ENCODE assay signal across 22 cellular contexts in the genomic region with DNA sequence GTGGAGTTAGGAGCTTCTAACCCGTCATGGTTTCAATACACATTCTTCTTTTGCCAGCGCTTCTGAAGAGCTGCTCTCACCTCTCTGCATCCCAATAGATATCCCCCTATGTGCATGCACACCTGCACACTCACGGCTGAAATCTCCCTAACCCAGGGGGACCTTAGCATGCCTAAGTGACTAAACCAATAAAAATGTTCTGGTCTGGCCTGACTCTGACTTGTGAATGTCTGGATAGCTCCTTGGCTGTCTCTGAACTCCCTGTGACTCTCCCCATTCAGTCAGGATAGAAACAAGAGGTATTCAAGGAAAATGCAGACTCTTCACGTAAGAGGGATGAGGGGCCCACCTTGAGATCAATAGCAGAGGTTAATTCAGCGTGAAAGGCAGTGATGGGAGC. TPM values are rescaled to one million over a fixed set of nuclear protein-coding genes. Genes with fewer than 3 reads are reported as not detected.
A peak's percentile ranks its signal among the peaks of the same experiment; 100 is the strongest.
DNase-seq lines count a peak whose midpoint lies in the region; ATAC-seq, FAIRE-seq and TF ChIP-seq lines count a peak whose summit lies in the region.
"Had no signal": no experiment of that assay in that cellular context is flagged by ENCODE, and none has a peak within 500 bp of the region (broad histone marks: within the 10 kb centered on the region; RNA-seq: fewer than 3 reads in every experiment).

No MANE protein-coding gene starts in this region.

- H3K4me1 Mint-ChIP-seq in activated CD4-positive, alpha-beta T cell treated with anti-CD3 and anti-CD28 coated beads, Interleukin-2, amount 10 ng/mL, durations not matched to agents 24 days and 14 days, result peaks cover 38% of the 10 kb centered on the region
- H3K4me1 Mint-ChIP-seq in astrocyte (ENCODE audit: low read depth, unreplicated experiment), result peaks cover 47% of the 10 kb centered on the region
- peaks cover 62 to 79% of the 10 kb centered on the region in 2 donors for H3K4me1 Mint-ChIP-seq in natural killer cell treated with Interleukin-12 subunit alpha and Interleukin-12 subunit beta and Interleukin-15 and Interleukin-18, amount 100 ng/mL, for 72 hours (ENCODE audit: low read depth in 2 of 2)

- H3K9me3 Mint-ChIP-seq in activated CD4-positive, alpha-beta T cell treated with anti-CD3 and anti-CD28 coated beads, Interleukin-2, amount 10 ng/mL, durations not matched to agents 24 days and 14 days, result no peaks in the 10 kb centered on the region
- peaks cover 5% of the 10 kb centered on the region for H3K9me3 Mint-ChIP-seq in astrocyte (ENCODE audit: unreplicated experiment)
- no peaks in the 10 kb centered on the region for H3K9me3 Mint-ChIP-seq in natural killer cell treated with Interleukin-12 subunit alpha and Interleukin-12 subunit beta and Interleukin-15 and Interleukin-18, amount 100 ng/mL, for 72 hours
- H3K9me3 Mint-ChIP-seq: mesothelial cell of epicardium had no signal

- no peaks in the 10 kb centered on the region for H3F3A ChIP-seq in PC-3 (ENCODE audit: low read length, unreplicated experiment)
- H3F3A ChIP-seq in smooth muscle cell (ENCODE audit: low read depth), result no peaks in the 10 kb centered on the region

- no peak for TF ChIP-seq CTCF in PC-3 (conservative IDR thresholded peaks at IDR 0.05; ENCODE audit: low read depth, low read length)
- no peak for TF ChIP-seq CTCF in astrocyte (IDR thresholded peaks at IDR 0.05; ENCODE audit: insufficient read depth, low read depth, low read length)
- no peak for TF ChIP-seq CTCF in smooth muscle cell (IDR thresholded peaks at IDR 0.05; ENCODE audit: borderline replicate concordance, insufficient read depth, poor library complexity, severe bottlenecking)

- H3K79me2 ChIP-seq in PC-3 (ENCODE audit: low read length) (peaks cover 28% of the 10 kb centered on the region), astrocyte (ENCODE audit: insufficient read depth, low read length) (peaks cover 26% of the 10 kb centered on the region), smooth muscle cell (ENCODE audit: low read depth) (no peaks in the 10 kb centered on the region)

- 66% methylated on average over 5 of the region's 5 CpGs for WGBS in smooth muscle cell (ENCODE audit: low lambda C conversion rate)

- POLR2A ChIA-PET in PC-3 (lab: Charles Lee; ENCODE audit: unreplicated experiment), result no interaction called here

- no peak overlapping the region for H2AFZ ChIP-seq in PC-3 (ENCODE audit: low read length)
- no peak overlapping the region for H2AFZ ChIP-seq in astrocyte (ENCODE audit: low read depth, low read length)
- no peak overlapping the region for H2AFZ ChIP-seq in smooth muscle cell (ENCODE audit: low read depth)

- ATAC-seq in PC-3 (peak; percentile 31), GM21737 (IDR thresholded peaks at IDR 0.05; ENCODE audit: unreplicated experiment) (no peak), HG03432 (IDR thresholded peaks at IDR 0.05; ENCODE audit: unreplicated experiment) (no peak)
- ATAC-seq in natural killer cell treated with Interleukin-12 subunit alpha and Interleukin-12 subunit beta and Interleukin-15 and Interleukin-18, amount 100 ng/mL, for 72 hours, result no peak
- ATAC-seq: A549, right lobe of liver had no signal

- H3K27me3 Mint-ChIP-seq in activated CD4-positive, alpha-beta T cell treated with anti-CD3 and anti-CD28 coated beads, Interleukin-2, amount 10 ng/mL, durations not matched to agents 24 days and 14 days, result no peaks in the 10 kb centered on the region
- H3K27me3 Mint-ChIP-seq in astrocyte (ENCODE audit: low read depth, unreplicated experiment), result peaks cover 28% of the 10 kb centered on the region
- H3K27me3 Mint-ChIP-seq in natural killer cell treated with Interleukin-12 subunit alpha and Interleukin-12 subunit beta and Interleukin-15 and Interleukin-18, amount 100 ng/mL, for 72 hours, result no peaks in the 10 kb centered on the region

- CTCF ChIA-PET in PC-3 (lab: Charles Lee), result interaction anchor here (0.6 to 1.3 kb wide), 4 partner anchors 10 to 74 kb away, joined by 3 to 5 read pairs (median 4); no protein-coding TSS in a partner anchor

- H3K4me3 ChIP-seq in PC-3 (ENCODE audit: low read length) (no peak overlapping the region), astrocyte (ENCODE audit: insufficient read depth, low read depth, low read length) (no peak overlapping the region), smooth muscle cell (no peak overlapping the region)
- H3K4me3 ChIP-seq: A549, right lobe of liver, tibial nerve had no signal

- BruUV-seq in PC-3 (replicated peaks; lab: Mats Ljungman, UMichigan), result no TSS peak

- no peaks in the 10 kb centered on the region for H3K36me3 ChIP-seq in PC-3 (ENCODE audit: low read depth, low read length)
- no peaks in the 10 kb centered on the region for H3K36me3 ChIP-seq in astrocyte (ENCODE audit: insufficient read depth, low read length)
- H3K36me3 ChIP-seq in smooth muscle cell (ENCODE audit: low read depth), result no peaks in the 10 kb centered on the region
- H3K36me3 ChIP-seq: right lobe of liver, tibial nerve had no signal

- H3K9ac ChIP-seq in PC-3 (ENCODE audit: low read length) (no peak overlapping the region), astrocyte (ENCODE audit: low read length) (no peak overlapping the region), smooth muscle cell (ENCODE audit: low read depth) (no peak overlapping the region)

- no peak for FAIRE-seq in astrocyte (lab: Jason Lieb, UNC)
- FAIRE-seq: A549, H1, HTR-8/SVneo had no signal

- H3K4me1 ChIP-seq in PC-3 (ENCODE audit: insufficient read depth, low read length) (peaks cover 53% of the 10 kb centered on the region), astrocyte (ENCODE audit: insufficient read depth, low read length) (peaks cover 11% of the 10 kb centered on the region), smooth muscle cell (ENCODE audit: low read depth) (peaks cover 9% of the 10 kb centered on the region)
- H3K4me1 ChIP-seq: A549 had no signal

- no peaks in the 10 kb centered on the region for H3K9me2 ChIP-seq in PC-3 (replicated peaks; ENCODE audit: low read length)

- H3K4me2 ChIP-seq in PC-3 (ENCODE audit: low read length) (peak overlapping the region; percentile 20), astrocyte (ENCODE audit: low read length) (no peak overlapping the region), smooth muscle cell (no peak overlapping the region)
- H3K4me2 ChIP-seq: A549 had no signal

- H3K4me3 Mint-ChIP-seq in activated CD4-positive, alpha-beta T cell treated with anti-CD3 and anti-CD28 coated beads, Interleukin-2, amount 10 ng/mL, durations not matched to agents 24 days and 14 days, result peak overlapping the region; percentile 100
- H3K4me3 Mint-ChIP-seq in astrocyte (ENCODE audit: unreplicated experiment), result no peak overlapping the region
- no peak overlapping the region for H3K4me3 Mint-ChIP-seq in natural killer cell treated with Interleukin-12 subunit alpha and Interleukin-12 subunit beta and Interleukin-15 and Interleukin-18, amount 100 ng/mL, for 72 hours
- H3K4me3 Mint-ChIP-seq: mesothelial cell of epicardium had no signal

- peaks cover 86% of the 10 kb centered on the region for H3K36me3 Mint-ChIP-seq in activated CD4-positive, alpha-beta T cell treated with anti-CD3 and anti-CD28 coated beads, Interleukin-2, amount 10 ng/mL, durations not matched to agents 24 days and 14 days (ENCODE audit: low read depth)
- no peaks in the 10 kb centered on the region for H3K36me3 Mint-ChIP-seq in astrocyte (ENCODE audit: low read depth, unreplicated experiment)
- H3K36me3 Mint-ChIP-seq in natural killer cell treated with Interleukin-12 subunit alpha and Interleukin-12 subunit beta and Interleukin-15 and Interleukin-18, amount 100 ng/mL, for 72 hours, result peaks cover 16% of the 10 kb centered on the region
- H3K36me3 Mint-ChIP-seq: mesothelial cell of epicardium had no signal

- peak overlapping the region; percentile 99 for H3K27ac Mint-ChIP-seq in activated CD4-positive, alpha-beta T cell treated with anti-CD3 and anti-CD28 coated beads, Interleukin-2, amount 10 ng/mL, durations not matched to agents 24 days and 14 days
- peak overlapping the region; percentile 70 for H3K27ac Mint-ChIP-seq in astrocyte (ENCODE audit: unreplicated experiment)
- H3K27ac Mint-ChIP-seq in natural killer cell treated with Interleukin-12 subunit alpha and Interleukin-12 subunit beta and Interleukin-15 and Interleukin-18, amount 100 ng/mL, for 72 hours, result peak overlapping the region; percentile 94 to 97
- H3K27ac Mint-ChIP-seq: mesothelial cell of epicardium had no signal

- H3K27ac ChIP-seq in PC-3 (ENCODE audit: low read length) (peak overlapping the region; percentile 67), astrocyte (ENCODE audit: low read depth, low read length) (no peak overlapping the region), smooth muscle cell (ENCODE audit: low read depth) (no peak overlapping the region)
- H3K27ac ChIP-seq: A549, right lobe of liver, tibial nerve had no signal

- no peaks in the 10 kb centered on the region for H3K27me3 ChIP-seq in PC-3 (ENCODE audit: low read length)
- H3K27me3 ChIP-seq in astrocyte (ENCODE audit: insufficient read depth, low read length), result peaks cover 3% of the 10 kb centered on the region
- H3K27me3 ChIP-seq in smooth muscle cell (ENCODE audit: low read depth), result peaks cover 50% of the 10 kb centered on the region

- intact Hi-C loops in activated CD4-positive, alpha-beta T cell treated with anti-CD3 and anti-CD28 coated beads, Interleukin-2, amount 10 ng/mL, durations not matched to agents 24 days and 14 days (cut with micrococcal nuclease), result no loop called here
- intact Hi-C loops in PC-3 (cut with micrococcal nuclease), result no loop called here

- no peak for DNase-seq in activated CD4-positive, alpha-beta T cell treated with anti-CD3 and anti-CD28 coated beads, Interleukin-2, amount 10 ng/mL, durations not matched to agents 24 days and 14 days
- DNase-seq in activated CD4-positive, alpha-beta T cell treated with anti-CD3 and anti-CD28 coated beads, Interleukin-2, amount 50 U/mL, for 48 hours, result no peak
- DNase-seq in PC-3 (peak; percentile 78), astrocyte (ENCODE audit: low read depth) (peak; percentile 64), smooth muscle cell (lab: John Stamatoyannopoulos, UW; ENCODE audit: unreplicated experiment) (no peak)
- no peak for DNase-seq in natural killer cell treated with Interleukin-12 subunit alpha and Interleukin-12 subunit beta and Interleukin-15 and Interleukin-18, amount 100 ng/mL, for 72 hours (ENCODE audit: low spot score)
- DNase-seq: amygdala; cortex of kidney; erythroblast; NCI-H187 treated with DMSO at 0.1 percent for 48 hours; NCI-H510A treated with DMSO at 0.1 percent for 48 hours; nucleus accumbens; right lobe of liver; stimulated activated CD4-positive, alpha-beta T cell treated with anti-CD3 and anti-CD28 coated beads, Interleukin-2, amount 100 ng/mL, for 24 hours had no signal

- H3K9me3 ChIP-seq in PC-3 (ENCODE audit: low read length), result no peaks in the 10 kb centered on the region
- H3K9me3 ChIP-seq in astrocyte (ENCODE audit: insufficient read depth, low read depth, low read length), result no peaks in the 10 kb centered on the region
- no peaks in the 10 kb centered on the region for H3K9me3 ChIP-seq in smooth muscle cell (replicated peaks; ENCODE audit: low read depth)
- H3K9me3 ChIP-seq: A549, right lobe of liver, tibial nerve had no signal

- H4K20me1 ChIP-seq in PC-3 (ENCODE audit: low read length) (no peaks in the 10 kb centered on the region), astrocyte (ENCODE audit: insufficient read depth, low read length) (no peaks in the 10 kb centered on the region), smooth muscle cell (ENCODE audit: low read depth) (no peaks in the 10 kb centered on the region)

RNA-seq across cellular contexts. Expression of gene PRSS2, which starts 22.4 kb away (rescaled TPM):
- not detected in 2 replicates for total RNA-seq in activated CD4-positive, alpha-beta T cell treated with anti-CD3 and anti-CD28 coated beads, Interleukin-2, amount 10 ng/mL, durations not matched to agents 24 days and 14 days
- total RNA-seq in PC-3 (2014; rRNA removed) (0.40 TPM in 1 of 2 replicates, not detected in the other), astrocyte (not detected in 2 replicates), smooth muscle cell (not detected in 2 replicates)
- under 1 TPM in 1 of 2 donors, not detected in 1; 0.76 TPM for total RNA-seq in natural killer cell treated with Interleukin-12 subunit alpha and Interleukin-12 subunit beta and Interleukin-15 and Interleukin-18, amount 100 ng/mL, for 72 hours
- not detected in 2 replicates for polyA plus RNA-seq in smooth muscle cell
- total RNA-seq: H1, mesothelial cell of epicardium, SK-MEL-5 had no signal
- polyA plus RNA-seq: A549, H1 had no signal

RNA-seq across cellular contexts. Expression of gene PRSS1, which starts 43.9 kb away (rescaled TPM):
- not detected in 2 replicates for total RNA-seq in activated CD4-positive, alpha-beta T cell treated with anti-CD3 and anti-CD28 coated beads, Interleukin-2, amount 10 ng/mL, durations not matched to agents 24 days and 14 days
- total RNA-seq in PC-3 (2014; rRNA removed) (not detected in 2 replicates), astrocyte (not detected in 2 replicates), smooth muscle cell (not detected in 2 replicates)
- not detected for total RNA-seq in natural killer cell treated with Interleukin-12 subunit alpha and Interleukin-12 subunit beta and Interleukin-15 and Interleukin-18, amount 100 ng/mL, for 72 hours
- polyA plus RNA-seq in smooth muscle cell, result not detected in 2 replicates
- total RNA-seq: H1, mesothelial cell of epicardium, right lobe of liver, SK-MEL-5 had no signal
- polyA plus RNA-seq: A549 had no signal

Comparison
In these comparisons a context has a peak if more than half of its experiments do, and no peak if none do; other contexts are left out.
1. DNase-seq: peak in PC-3 (single experiment) and astrocyte (single experiment); none in activated CD4-positive, alpha-beta T cell treated with anti-CD3 and anti-CD28 coated beads, Interleukin-2, amount 10 ng/mL, durations not matched to agents 24 days and 14 days (single experiment), activated CD4-positive, alpha-beta T cell treated with anti-CD3 and anti-CD28 coated beads, Interleukin-2, amount 50 U/mL, for 48 hours (0 of 2), natural killer cell treated with Interleukin-12 subunit alpha and Interleukin-12 subunit beta and Interleukin-15 and Interleukin-18, amount 100 ng/mL, for 72 hours (single experiment) and smooth muscle cell (single experiment).
2. Peak in every context shown above with its lines, with median percentiles within 50 percentile points of each other: H3K27ac Mint-ChIP-seq.